ENCODE assay signal across 29 cellular contexts in the genomic region with DNA sequence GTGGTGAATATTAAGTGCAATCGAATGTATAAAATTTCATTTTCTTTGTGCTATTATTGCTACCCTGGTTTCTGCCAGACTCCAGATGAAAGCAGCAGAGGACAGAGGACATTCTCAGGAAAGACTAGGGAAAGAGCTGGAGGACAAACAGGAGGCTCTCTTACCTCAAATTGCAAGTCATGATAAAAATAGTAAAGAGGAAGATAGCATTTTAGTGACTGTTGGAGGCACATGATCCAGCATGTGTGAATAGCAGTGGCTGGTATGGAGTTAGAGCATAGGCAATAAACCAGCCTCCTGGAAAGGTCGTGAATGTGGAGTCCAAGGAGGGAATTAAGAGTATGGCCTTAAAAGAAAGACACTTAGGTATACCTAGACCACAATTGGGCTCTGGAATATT.
"Had no signal": no experiment of that assay in that cellular context is flagged by ENCODE, and none has a peak within 500 bp of the region (broad histone marks: within the 10 kb centered on the region; RNA-seq: fewer than 3 reads in every experiment).

No MANE protein-coding gene starts in this region.

- H3K4me1 ChIP-seq: ascending aorta, body of pancreas had no signal

- H3K4me1 Mint-ChIP-seq: activated CD4-positive, alpha-beta T cell treated with anti-CD3 and anti-CD28 coated beads, Interleukin-2, amount 10 ng/mL, durations not matched to agents 24 days and 14 days; activated CD8-positive, alpha-beta memory T cell treated with anti-CD3 and anti-CD28 coated beads, Interleukin-2, amount 10 ng/mL, durations not matched to agents 7 days and 5 days; activated naive CD4-positive, alpha-beta T cell treated with anti-CD3 and anti-CD28 coated beads, Interleukin-2, amount 50 U/mL, for 24 hours had no signal

- H3K4me3 ChIP-seq: ascending aorta, body of pancreas, cardiac muscle cell, K562 had no signal

- H3K27me3 Mint-ChIP-seq: activated CD4-positive, alpha-beta T cell treated with anti-CD3 and anti-CD28 coated beads, Interleukin-2, amount 10 ng/mL, durations not matched to agents 24 days and 14 days; activated CD8-positive, alpha-beta memory T cell treated with anti-CD3 and anti-CD28 coated beads, Interleukin-2, amount 10 ng/mL, durations not matched to agents 7 days and 5 days; activated naive CD4-positive, alpha-beta T cell treated with anti-CD3 and anti-CD28 coated beads, Interleukin-2, amount 50 U/mL, for 24 hours; activated T-cell treated with anti-CD3 and anti-CD28 coated beads, Interleukin-2, amount 50 U/mL, for 24 hours had no signal

- ATAC-seq: activated CD8-positive, alpha-beta memory T cell treated with anti-CD3 and anti-CD28 coated beads, Interleukin-2, amount 10 ng/mL, durations not matched to agents 7 days and 5 days; body of pancreas; K562; Panc1; Right ventricle myocardium inferior; WTC11 had no signal

- H3K27me3 ChIP-seq: ascending aorta, body of pancreas, cardiac muscle cell had no signal

- H3K27ac ChIP-seq: ascending aorta, body of pancreas, cardiac muscle cell had no signal

- H3K9me3 ChIP-seq: ascending aorta, body of pancreas, SK-N-SH had no signal

- H3K9me3 Mint-ChIP-seq: activated CD4-positive, alpha-beta T cell treated with anti-CD3 and anti-CD28 coated beads, Interleukin-2, amount 10 ng/mL, durations not matched to agents 24 days and 14 days; activated T-cell treated with anti-CD3 and anti-CD28 coated beads, Interleukin-2, amount 50 U/mL, for 24 hours had no signal

- H3K9ac ChIP-seq: SK-N-SH had no signal

- H3K36me3 ChIP-seq: ascending aorta, cardiac muscle cell had no signal

- H3K27ac Mint-ChIP-seq: activated CD4-positive, alpha-beta T cell treated with anti-CD3 and anti-CD28 coated beads, Interleukin-2, amount 10 ng/mL, durations not matched to agents 24 days and 14 days; activated CD8-positive, alpha-beta memory T cell treated with anti-CD3 and anti-CD28 coated beads, Interleukin-2, amount 10 ng/mL, durations not matched to agents 7 days and 5 days; activated naive CD4-positive, alpha-beta T cell treated with anti-CD3 and anti-CD28 coated beads, Interleukin-2, amount 50 U/mL, for 24 hours; activated T-cell treated with anti-CD3 and anti-CD28 coated beads, Interleukin-2, amount 50 U/mL, for 24 hours; activated T-helper 1 cell treated with anti-CD3 and anti-CD28 coated beads, Interleukin-12 subunit alpha, Interleukin-12 subunit beta, Interleukin-2, Interleukin-4 antibody, amounts not matched to agents 30 ng/mL and 10 ng/mL and 1 ng/mL, durations not matched to agents 14 hours and 24 hours and 36 hours; WTC11 had no signal

- H3K4me3 Mint-ChIP-seq: activated CD4-positive, alpha-beta T cell treated with anti-CD3 and anti-CD28 coated beads, Interleukin-2, amount 10 ng/mL, durations not matched to agents 24 days and 14 days; activated CD8-positive, alpha-beta memory T cell treated with anti-CD3 and anti-CD28 coated beads, Interleukin-2, amount 10 ng/mL, durations not matched to agents 7 days and 5 days; activated naive CD4-positive, alpha-beta T cell treated with anti-CD3 and anti-CD28 coated beads, Interleukin-2, amount 50 U/mL, for 24 hours; activated T-cell treated with anti-CD3 and anti-CD28 coated beads, Interleukin-2, amount 50 U/mL, for 24 hours; activated T-helper 1 cell treated with anti-CD3 and anti-CD28 coated beads, Interleukin-12 subunit alpha, Interleukin-12 subunit beta, Interleukin-2, Interleukin-4 antibody, amounts not matched to agents 30 ng/mL and 10 ng/mL and 1 ng/mL, durations not matched to agents 14 hours and 24 hours and 36 hours; WTC11 had no signal

- DNase-seq: activated CD4-positive, alpha-beta T cell treated with anti-CD3 and anti-CD28 coated beads for 1 hour; activated CD4-positive, alpha-beta T cell treated with anti-CD3 and anti-CD28 coated beads, Interleukin-2, amount 10 ng/mL, durations not matched to agents 24 days and 14 days; activated CD4-positive, alpha-beta T cell treated with anti-CD3 and anti-CD28 coated beads, Interleukin-2, amount 50 U/mL, for 48 hours; activated CD8-positive, alpha-beta memory T cell treated with anti-CD3 and anti-CD28 coated beads, Interleukin-2, amount 10 ng/mL, durations not matched to agents 7 days and 5 days; activated effector memory CD4-positive, alpha-beta T cell treated with Interleukin-2 at 50 U/mL for 16 hours; activated naive CD4-positive, alpha-beta T cell; activated T-cell treated with anti-CD3 and anti-CD28 coated beads, Interleukin-2, amount 50 U/mL, for 24 hours; body of pancreas; Karpas-422; MV-4-11; NCI-H1092 treated with DMSO at 0.1 percent for 48 hours; NCI-H1417 treated with DMSO at 0.1 percent for 48 hours; NCI-H1694; NCI-H2029; NCI-H2107; NCI-H2171 treated with DMSO at 0.1 percent for 48 hours; NCI-H526 treated with DMSO at 0.1 percent for 48 hours; NCI-H82; RPMI8226; SK-N-SH; T-helper 1 cell had no signal

- H3K36me3 Mint-ChIP-seq: activated CD8-positive, alpha-beta memory T cell treated with anti-CD3 and anti-CD28 coated beads, Interleukin-2, amount 10 ng/mL, durations not matched to agents 7 days and 5 days; activated naive CD4-positive, alpha-beta T cell treated with anti-CD3 and anti-CD28 coated beads, Interleukin-2, amount 50 U/mL, for 24 hours had no signal

- FAIRE-seq: K562 had no signal

- H3K4me2 ChIP-seq: SK-N-SH had no signal
